Comparison of ENCODE assay signal across 30 cellular contexts in genomic region chr19:29501816-29502580, GRCh38. TPM values are rescaled to one million over a fixed set of nuclear protein-coding genes. Genes with fewer than 3 reads are reported as not detected.
"Had no signal": no experiment of that assay in that cellular context is flagged by ENCODE, and none has a peak within 500 bp of the region (broad histone marks: within the 10 kb centered on the region; RNA-seq: fewer than 3 reads in every experiment).

No MANE protein-coding gene starts in this region.

- H3K4me1 ChIP-seq: gastroesophageal sphincter, prostate gland, transverse colon had no signal

- DNase-seq: activated CD4-positive, alpha-beta T cell treated with anti-CD3 and anti-CD28 coated beads for 4 hours; activated CD4-positive, alpha-beta T cell treated with anti-CD3 and anti-CD28 coated beads, Interleukin-2, amount 50 U/mL, for 48 hours; activated CD8-positive, alpha-beta memory T cell treated with anti-CD3 and anti-CD28 coated beads for 24 hours; activated gamma-delta T cell; activated naive CD4-positive, alpha-beta T cell treated with anti-CD3 and anti-CD28 coated beads, Interleukin-2, amount 10 ng/mL, durations not matched to agents 7 days and 5 days; activated naive CD8-positive, alpha-beta T cell treated with anti-CD3 and anti-CD28 coated beads, Interleukin-2, amount 10 ng/mL, durations not matched to agents 7 days and 5 days; central memory CD4-positive, alpha-beta T cell; effector memory CD4-positive, alpha-beta T cell; hippocampal formation; mesendoderm; retina; small intestine; stimulated activated CD4-positive, alpha-beta T cell treated with anti-CD3 and anti-CD28 coated beads, Interleukin-4, amount 100 ng/mL, for 24 hours; T-helper 1 cell; testis; transverse colon had no signal

- H3K4me3 ChIP-seq: gastroesophageal sphincter, lung, ovary, prostate gland, testis, transverse colon had no signal

- ATAC-seq: gastroesophageal sphincter; left lobe of liver; natural killer cell treated with Interleukin-12 subunit alpha and Interleukin-12 subunit beta and Interleukin-15 and Interleukin-18, amount 100 ng/mL, for 72 hours; sciatic nerve; stimulated activated effector memory CD8-positive, alpha-beta T cell treated with anti-CD3 and anti-CD28 coated beads, Interleukin-12 subunit alpha, Interleukin-12 subunit beta, amount 100 ng/mL, for 72 hours had no signal

- H3K36me3 ChIP-seq: gastroesophageal sphincter, ovary, prostate gland, transverse colon had no signal

- H3K27ac ChIP-seq: gastroesophageal sphincter, ovary, prostate gland, testis, transverse colon had no signal

- H3K27ac Mint-ChIP-seq: activated naive CD4-positive, alpha-beta T cell treated with anti-CD3 and anti-CD28 coated beads, Interleukin-2, amount 10 ng/mL, durations not matched to agents 7 days and 5 days; activated naive CD8-positive, alpha-beta T cell treated with anti-CD3 and anti-CD28 coated beads, Interleukin-2, amount 10 ng/mL, durations not matched to agents 7 days and 5 days; natural killer cell treated with Interleukin-12 subunit alpha and Interleukin-12 subunit beta and Interleukin-15 and Interleukin-18, amount 100 ng/mL, for 72 hours; stimulated activated effector memory CD8-positive, alpha-beta T cell treated with anti-CD3 and anti-CD28 coated beads, Interleukin-12 subunit alpha, Interleukin-12 subunit beta, amount 100 ng/mL, for 72 hours had no signal

- H3K4me1 Mint-ChIP-seq: activated naive CD4-positive, alpha-beta T cell treated with anti-CD3 and anti-CD28 coated beads, Interleukin-2, amount 10 ng/mL, durations not matched to agents 7 days and 5 days; activated naive CD8-positive, alpha-beta T cell treated with anti-CD3 and anti-CD28 coated beads, Interleukin-2, amount 10 ng/mL, durations not matched to agents 7 days and 5 days; stimulated activated effector memory CD8-positive, alpha-beta T cell treated with anti-CD3 and anti-CD28 coated beads, Interleukin-12 subunit alpha, Interleukin-12 subunit beta, amount 100 ng/mL, for 72 hours had no signal

- H3K9me3 ChIP-seq: gastroesophageal sphincter, ovary, prostate gland, testis, transverse colon had no signal

- H3K36me3 Mint-ChIP-seq: activated naive CD4-positive, alpha-beta T cell treated with anti-CD3 and anti-CD28 coated beads, Interleukin-2, amount 10 ng/mL, durations not matched to agents 7 days and 5 days; activated naive CD8-positive, alpha-beta T cell treated with anti-CD3 and anti-CD28 coated beads, Interleukin-2, amount 10 ng/mL, durations not matched to agents 7 days and 5 days; natural killer cell treated with Interleukin-12 subunit alpha and Interleukin-12 subunit beta and Interleukin-15 and Interleukin-18, amount 100 ng/mL, for 72 hours; stimulated activated effector memory CD8-positive, alpha-beta T cell treated with anti-CD3 and anti-CD28 coated beads, Interleukin-12 subunit alpha, Interleukin-12 subunit beta, amount 100 ng/mL, for 72 hours had no signal

- FAIRE-seq: colon, small intestine had no signal

- H3K4me3 Mint-ChIP-seq: activated naive CD4-positive, alpha-beta T cell treated with anti-CD3 and anti-CD28 coated beads, Interleukin-2, amount 10 ng/mL, durations not matched to agents 7 days and 5 days; activated naive CD8-positive, alpha-beta T cell treated with anti-CD3 and anti-CD28 coated beads, Interleukin-2, amount 10 ng/mL, durations not matched to agents 7 days and 5 days; natural killer cell treated with Interleukin-12 subunit alpha and Interleukin-12 subunit beta and Interleukin-15 and Interleukin-18, amount 100 ng/mL, for 72 hours; stimulated activated effector memory CD8-positive, alpha-beta T cell treated with anti-CD3 and anti-CD28 coated beads, Interleukin-12 subunit alpha, Interleukin-12 subunit beta, amount 100 ng/mL, for 72 hours had no signal

- H3K27me3 Mint-ChIP-seq: activated naive CD4-positive, alpha-beta T cell treated with anti-CD3 and anti-CD28 coated beads, Interleukin-2, amount 10 ng/mL, durations not matched to agents 7 days and 5 days; activated naive CD8-positive, alpha-beta T cell treated with anti-CD3 and anti-CD28 coated beads, Interleukin-2, amount 10 ng/mL, durations not matched to agents 7 days and 5 days had no signal

- H3K27me3 ChIP-seq: ovary, testis, transverse colon had no signal

- H3K9me3 Mint-ChIP-seq: activated naive CD4-positive, alpha-beta T cell treated with anti-CD3 and anti-CD28 coated beads, Interleukin-2, amount 10 ng/mL, durations not matched to agents 7 days and 5 days; activated naive CD8-positive, alpha-beta T cell treated with anti-CD3 and anti-CD28 coated beads, Interleukin-2, amount 10 ng/mL, durations not matched to agents 7 days and 5 days; natural killer cell treated with Interleukin-12 subunit alpha and Interleukin-12 subunit beta and Interleukin-15 and Interleukin-18, amount 100 ng/mL, for 72 hours; stimulated activated effector memory CD8-positive, alpha-beta T cell treated with anti-CD3 and anti-CD28 coated beads, Interleukin-12 subunit alpha, Interleukin-12 subunit beta, amount 100 ng/mL, for 72 hours had no signal

RNA-seq across cellular contexts. Expression of gene VSTM2B, which starts 23.8 kb away (rescaled TPM):
- total RNA-seq: activated naive CD8-positive, alpha-beta T cell treated with anti-CD3 and anti-CD28 coated beads, Interleukin-2, amount 10 ng/mL, durations not matched to agents 7 days and 5 days; dermis microvascular lymphatic vessel endothelial cell; epithelial cell of proximal tubule; kidney epithelial cell; left lobe of liver; lung; mononuclear cell; myocyte; natural killer cell treated with Interleukin-12 subunit alpha and Interleukin-12 subunit beta and Interleukin-15 and Interleukin-18, amount 100 ng/mL, for 72 hours; prostate gland; sciatic nerve; transverse colon had no signal
